ENCODE assay signal across 1 cellular context in genomic region chr19:58440556-58440955, GRCh38.
A peak's percentile ranks its signal among the peaks of the same experiment; 100 is the strongest.
TF ChIP-seq lines count a peak whose summit lies in the region.

No MANE protein-coding gene starts in this region.

TF ChIP-seq in GM12878, 131 proteins besides CTCF, POLR2A, EP300 and RAD21:
- no peak for TF ChIP-seq NFYA (IDR thresholded peaks at IDR 0.05; ENCODE audit: borderline replicate concordance, low read depth, low read length)
- TF ChIP-seq, protein P1, sequence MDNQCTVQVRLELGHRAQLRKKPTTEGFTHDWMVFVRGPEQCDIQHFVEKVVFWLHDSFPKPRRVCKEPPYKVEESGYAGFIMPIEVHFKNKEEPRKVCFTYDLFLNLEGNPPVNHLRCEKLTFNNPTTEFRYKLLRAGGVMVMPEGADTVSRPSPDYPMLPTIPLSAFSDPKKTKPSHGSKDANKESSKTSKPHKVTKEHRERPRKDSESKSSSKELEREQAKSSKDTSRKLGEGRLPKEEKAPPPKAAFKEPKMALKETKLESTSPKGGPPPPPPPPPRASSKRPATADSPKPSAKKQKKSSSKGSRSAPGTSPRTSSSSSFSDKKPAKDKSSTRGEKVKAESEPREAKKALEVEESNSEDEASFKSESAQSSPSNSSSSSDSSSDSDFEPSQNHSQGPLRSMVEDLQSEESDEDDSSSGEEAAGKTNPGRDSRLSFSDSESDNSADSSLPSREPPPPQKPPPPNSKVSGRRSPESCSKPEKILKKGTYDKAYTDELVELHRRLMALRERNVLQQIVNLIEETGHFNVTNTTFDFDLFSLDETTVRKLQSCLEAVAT (IDR thresholded peaks at IDR 0.05), result peak; percentile 14
